Comparison of ENCODE assay signal across 1 cellular context in genomic region chr14:90061849-90062794, GRCh38.
TF ChIP-seq lines count a peak whose summit lies in the region.

KCNK13 (plus strand) TSS chr14:90061994; CDS start chr14:90062206, 212 bp downstream.

TF ChIP-seq in A549, 52 proteins besides CTCF, POLR2A, EP300 and RAD21 (continued from another document):
- no peak for TF ChIP-seq SREBF2 (IDR thresholded peaks at IDR 0.05)
